In genomic region chr9:134182554-134183219, GRCh38 we compare ENCODE assay signal across 12 cellular contexts. TPM values are rescaled to one million over a fixed set of nuclear protein-coding genes. Genes with fewer than 3 reads are reported as not detected.
A peak's percentile ranks its signal among the peaks of the same experiment; 100 is the strongest.
DNase-seq lines count a peak whose midpoint lies in the region; ATAC-seq, FAIRE-seq and TF ChIP-seq lines count a peak whose summit lies in the region.
"Had no signal": no experiment of that assay in that cellular context is flagged by ENCODE, and none has a peak within 500 bp of the region (broad histone marks: within the 10 kb centered on the region; RNA-seq: fewer than 3 reads in every experiment).

No MANE protein-coding gene starts in this region.

- no peaks in the 10 kb centered on the region for H3K36me3 Mint-ChIP-seq in CD4-positive, alpha-beta T cell (ENCODE audit: low read depth)
- H3K36me3 Mint-ChIP-seq in endothelial cell (ENCODE audit: low read depth, unreplicated experiment), result peaks cover 8% of the 10 kb centered on the region
- no peaks in the 10 kb centered on the region for H3K36me3 Mint-ChIP-seq in naive thymus-derived CD8-positive, alpha-beta T cell

- intact Hi-C loops in CD4-positive, alpha-beta T cell (cut with DNase I, micrococcal nuclease), result no loop called here

- H3K9ac ChIP-seq in OCI-LY1 (ENCODE audit: low read length), result no peak overlapping the region

- no peak for DNase-seq in CD4-positive, alpha-beta T cell
- DNase-seq in endothelial cell (ENCODE audit: low spot score), result no peak
- DNase-seq in naive thymus-derived CD8-positive, alpha-beta T cell, result peak in 1 of 10 donors; percentile 48
- no peak for DNase-seq in NCI-H1105 treated with DMSO at 0.1 percent for 48 hours (lab: John Stamatoyannopoulos, UW)
- no peak for DNase-seq in GM12892 (ENCODE audit: insufficient read length)
- DNase-seq in HK-2 (ENCODE audit: unreplicated experiment), result no peak
- DNase-seq: hippocampal formation, NCI-H2227 treated with DMSO at 0.1 percent for 48 hours had no signal

- CTCF ChIA-PET in CD4-positive, alpha-beta T cell (lab: Charles Lee), result no interaction called here

- H3K9me2 ChIP-seq in OCI-LY1 (ENCODE audit: low read depth, low read length), result no peaks in the 10 kb centered on the region

- no peak overlapping the region for H3K27ac ChIP-seq in CD4-positive, alpha-beta T cell (ENCODE audit: low read depth, low read length)
- H3K27ac ChIP-seq in OCI-LY1 (ENCODE audit: low read depth, low read length, poor library complexity, severe bottlenecking), result peak overlapping the region; percentile 20
- H3K27ac ChIP-seq: skin epidermis, uterus had no signal

- no peaks in the 10 kb centered on the region for H3K79me2 ChIP-seq in OCI-LY1 (ENCODE audit: insufficient read depth, low read length)

- peaks cover 29% of the 10 kb centered on the region for H3K4me1 Mint-ChIP-seq in CD4-positive, alpha-beta T cell (ENCODE audit: low read depth)
- peaks cover 14% of the 10 kb centered on the region for H3K4me1 Mint-ChIP-seq in endothelial cell (ENCODE audit: unreplicated experiment)
- H3K4me1 Mint-ChIP-seq in naive thymus-derived CD8-positive, alpha-beta T cell, result peaks cover 32 to 52% (median 41%) of the 10 kb centered on the region in 4 donors

- POLR2A ChIA-PET in CD4-positive, alpha-beta T cell (lab: Charles Lee), result no interaction called here
- POLR2A ChIA-PET in naive thymus-derived CD8-positive, alpha-beta T cell (lab: Charles Lee), result no interaction called here

- H3K27me3 ChIP-seq in CD4-positive, alpha-beta T cell (ENCODE audit: control insufficient read depth, insufficient read depth, low read length), result peaks cover 5% of the 10 kb centered on the region
- no peaks in the 10 kb centered on the region for H3K27me3 ChIP-seq in OCI-LY1 (ENCODE audit: insufficient read depth, low read length)
- H3K27me3 ChIP-seq: uterus had no signal

- FAIRE-seq in GM12892 (lab: Jason Lieb, UNC), result no peak

- H3K9me3 ChIP-seq in CD4-positive, alpha-beta T cell (ENCODE audit: control insufficient read depth, low read length), result no peaks in the 10 kb centered on the region
- no peaks in the 10 kb centered on the region for H3K9me3 ChIP-seq in OCI-LY1 (ENCODE audit: low read length)
- H3K9me3 ChIP-seq: uterus had no signal

- no peak for TF ChIP-seq POLR2A in GM12892 (IDR thresholded peaks at IDR 0.05; ENCODE audit: low read depth, low read length)

- H3K4me3 Mint-ChIP-seq in CD4-positive, alpha-beta T cell, result no peak overlapping the region
- peak overlapping the region; percentile 20 for H3K4me3 Mint-ChIP-seq in endothelial cell (ENCODE audit: unreplicated experiment)
- H3K4me3 Mint-ChIP-seq in naive thymus-derived CD8-positive, alpha-beta T cell, result peak overlapping the region in 4 of 10 donors; percentile 23 to 71 (median 43)

- no peak overlapping the region for H3K4me2 ChIP-seq in OCI-LY1 (ENCODE audit: low read length)

- peaks cover 57% of the 10 kb centered on the region for H3K4me1 ChIP-seq in OCI-LY1 (ENCODE audit: insufficient read depth, low read length, severe bottlenecking)

- no peak for TF ChIP-seq CTCF in CD4-positive, alpha-beta T cell (IDR thresholded peaks at IDR 0.05)
- TF ChIP-seq CTCF in OCI-LY1 (IDR thresholded peaks at IDR 0.05; ENCODE audit: low read length), result no peak
- no peak for TF ChIP-seq CTCF in endothelial cell (IDR thresholded peaks at IDR 0.05; ENCODE audit: unreplicated experiment)

- no peaks in the 10 kb centered on the region for H3K36me3 ChIP-seq in OCI-LY1 (ENCODE audit: insufficient read depth, low read length)
- H3K36me3 ChIP-seq: uterus had no signal

- no peaks in the 10 kb centered on the region for H4K20me1 ChIP-seq in OCI-LY1 (ENCODE audit: insufficient read depth, low read length)

- no peaks in the 10 kb centered on the region for H3F3A ChIP-seq in OCI-LY1 (ENCODE audit: insufficient read depth, low read length)

- H3K27me3 Mint-ChIP-seq in CD4-positive, alpha-beta T cell, result no peaks in the 10 kb centered on the region
- peaks cover 7% of the 10 kb centered on the region for H3K27me3 Mint-ChIP-seq in endothelial cell (ENCODE audit: unreplicated experiment)
- peaks cover 0 to 28% (median 2%) of the 10 kb centered on the region in 5 donors for H3K27me3 Mint-ChIP-seq in naive thymus-derived CD8-positive, alpha-beta T cell

- no peak overlapping the region for H3K4me3 ChIP-seq in OCI-LY1 (ENCODE audit: low read depth, low read length, poor library complexity, severe bottlenecking)
- H3K4me3 ChIP-seq: skin epidermis, uterus had no signal

- no peak for ATAC-seq in CD4-positive, alpha-beta T cell (ENCODE audit: poor library complexity)
- ATAC-seq in naive thymus-derived CD8-positive, alpha-beta T cell, result no peak
- ATAC-seq in HG02588 (IDR thresholded peaks at IDR 0.05; ENCODE audit: unreplicated experiment), result no peak

- H2AFZ ChIP-seq in OCI-LY1 (ENCODE audit: low read length), result no peak overlapping the region

- H3K9me3 Mint-ChIP-seq in CD4-positive, alpha-beta T cell, result no peaks in the 10 kb centered on the region
- H3K9me3 Mint-ChIP-seq in endothelial cell (ENCODE audit: unreplicated experiment), result no peaks in the 10 kb centered on the region
- no peaks in the 10 kb centered on the region for H3K9me3 Mint-ChIP-seq in naive thymus-derived CD8-positive, alpha-beta T cell

- H3K27ac Mint-ChIP-seq in CD4-positive, alpha-beta T cell, result peak overlapping the region; percentile 50
- peak overlapping the region; percentile 14 for H3K27ac Mint-ChIP-seq in endothelial cell (ENCODE audit: unreplicated experiment)
- peak overlapping the region; percentile 2 to 84 (median 55) for H3K27ac Mint-ChIP-seq in naive thymus-derived CD8-positive, alpha-beta T cell

RNA-seq across cellular contexts. Expression of gene RNU6ATAC, which starts 18.3 kb away (rescaled TPM):
- total RNA-seq in CD4-positive, alpha-beta T cell, result 10 to 100 TPM; 46.6 to 74.5 TPM
- total RNA-seq in endothelial cell (ENCODE audit: unreplicated experiment), result 140 TPM
- 10 to 100 TPM; 29.1 to 43.6 TPM for total RNA-seq in naive thymus-derived CD8-positive, alpha-beta T cell
- not detected for polyA plus RNA-seq in naive thymus-derived CD8-positive, alpha-beta T cell
- polyA plus RNA-seq in GM12892 (2012; ENCODE audit: missing spikeins), result not detected

RNA-seq across cellular contexts. Expression of gene WDR5, which starts 46.8 kb away (rescaled TPM):
- 10 to 100 TPM; 14.9 to 16.9 TPM for total RNA-seq in CD4-positive, alpha-beta T cell
- 26.5 TPM for total RNA-seq in endothelial cell (ENCODE audit: unreplicated experiment)
- 10 to 100 TPM; 33.5 to 36.1 TPM for total RNA-seq in naive thymus-derived CD8-positive, alpha-beta T cell
- 10 to 100 TPM; 11.2 to 14.9 (median 13.4) TPM for polyA plus RNA-seq in naive thymus-derived CD8-positive, alpha-beta T cell
- 23.4 TPM for polyA plus RNA-seq in GM12892 (2012; ENCODE audit: missing spikeins)
